ENCODE assay signal across 15 cellular contexts in the genomic region with DNA sequence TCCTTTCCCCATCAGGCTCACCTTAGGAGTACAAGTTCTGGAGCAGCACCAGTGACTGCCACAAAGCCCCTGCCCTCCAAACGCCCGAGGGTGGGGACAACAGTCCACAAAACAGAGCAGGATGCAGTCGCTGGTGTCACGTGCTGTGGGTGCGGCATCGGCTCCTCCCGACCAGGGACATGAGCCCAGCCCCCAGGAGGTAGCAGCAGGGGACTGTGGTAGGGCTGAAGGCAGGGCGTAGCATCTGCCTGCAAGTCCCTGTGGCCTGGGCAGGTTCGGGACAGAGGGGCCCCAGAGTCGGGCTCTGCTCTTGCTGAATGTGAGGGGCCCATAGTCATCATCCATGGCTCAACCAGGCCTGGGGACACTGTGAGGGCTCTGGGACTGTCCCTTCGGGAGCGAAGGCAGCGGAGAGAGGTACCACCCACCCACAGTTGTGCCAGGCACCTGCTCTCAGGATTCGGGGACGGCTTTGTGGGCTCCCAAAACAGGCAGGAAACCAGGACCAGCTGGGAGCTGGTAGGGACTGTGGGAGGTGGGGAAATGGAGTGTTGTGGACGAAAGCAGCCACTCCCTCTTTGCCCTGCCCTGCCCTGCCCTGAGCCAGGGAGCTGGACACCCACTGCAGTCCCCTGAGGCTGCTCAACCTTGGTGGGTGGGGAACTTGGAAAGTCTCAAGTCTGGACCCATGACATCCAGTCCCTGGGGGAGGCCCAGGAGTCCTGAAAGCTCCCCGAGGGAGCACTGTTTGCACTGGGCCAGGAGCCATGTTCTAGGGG.
"Had no signal": no experiment of that assay in that cellular context is flagged by ENCODE, and none has a peak within 500 bp of the region (broad histone marks: within the 10 kb centered on the region; RNA-seq: fewer than 3 reads in every experiment).

No MANE protein-coding gene starts in this region.

- H3K36me3 ChIP-seq: thoracic aorta had no signal

- H3K27me3 Mint-ChIP-seq: activated CD8-positive, alpha-beta memory T cell treated with anti-CD3 and anti-CD28 coated beads, Interleukin-2, amount 10 ng/mL, durations not matched to agents 7 days and 5 days; activated naive CD4-positive, alpha-beta T cell treated with anti-CD3 and anti-CD28 coated beads, Interleukin-2, amount 10 ng/mL, durations not matched to agents 7 days and 5 days; activated T-cell treated with anti-CD3 and anti-CD28 coated beads, Interleukin-2, amount 50 U/mL, for 24 hours; naive thymus-derived CD8-positive, alpha-beta T cell had no signal

- H3K27me3 ChIP-seq: neutrophil had no signal

- H3K27ac ChIP-seq: epithelial cell of prostate, neutrophil, thoracic aorta had no signal

- DNase-seq: activated CD4-positive, alpha-beta T cell treated with anti-CD3 and anti-CD28 coated beads, Interleukin-2, amount 50 U/mL, for 4 hours; activated CD4-positive, CD25-positive, alpha-beta regulatory T cell treated with anti-CD3 and anti-CD28 coated beads, Interleukin-2, amount 50 U/mL, for 72 hours; activated CD8-positive, alpha-beta memory T cell treated with anti-CD3 and anti-CD28 coated beads, Interleukin-2, amount 10 ng/mL, durations not matched to agents 7 days and 5 days; activated naive CD4-positive, alpha-beta T cell treated with anti-CD3 and anti-CD28 coated beads, Interleukin-2, amount 10 ng/mL, durations not matched to agents 7 days and 5 days; activated T-cell treated with anti-CD3 and anti-CD28 coated beads, Interleukin-2, amount 50 U/mL, for 24 hours; head of caudate nucleus; immature natural killer cell; left cardiac atrium; naive thymus-derived CD8-positive, alpha-beta T cell; stimulated activated CD4-positive, alpha-beta T cell treated with anti-CD3 and anti-CD28 coated beads, Interleukin-15, amount 100 ng/mL, for 24 hours; stimulated activated CD4-positive, alpha-beta T cell treated with anti-CD3 and anti-CD28 coated beads, Interleukin-4, amount 100 ng/mL, for 4 hours; T-helper 1 cell had no signal

- H3K4me1 Mint-ChIP-seq: activated CD8-positive, alpha-beta memory T cell treated with anti-CD3 and anti-CD28 coated beads, Interleukin-2, amount 10 ng/mL, durations not matched to agents 7 days and 5 days had no signal

- H3K4me3 ChIP-seq: thoracic aorta had no signal

- ATAC-seq: activated CD8-positive, alpha-beta memory T cell treated with anti-CD3 and anti-CD28 coated beads, Interleukin-2, amount 10 ng/mL, durations not matched to agents 7 days and 5 days; left cardiac atrium; naive thymus-derived CD8-positive, alpha-beta T cell had no signal

- H3K4me3 Mint-ChIP-seq: activated CD8-positive, alpha-beta memory T cell treated with anti-CD3 and anti-CD28 coated beads, Interleukin-2, amount 10 ng/mL, durations not matched to agents 7 days and 5 days; activated naive CD4-positive, alpha-beta T cell treated with anti-CD3 and anti-CD28 coated beads, Interleukin-2, amount 10 ng/mL, durations not matched to agents 7 days and 5 days; activated T-cell treated with anti-CD3 and anti-CD28 coated beads, Interleukin-2, amount 50 U/mL, for 24 hours; immature natural killer cell had no signal

- H3K27ac Mint-ChIP-seq: activated CD8-positive, alpha-beta memory T cell treated with anti-CD3 and anti-CD28 coated beads, Interleukin-2, amount 10 ng/mL, durations not matched to agents 7 days and 5 days; activated naive CD4-positive, alpha-beta T cell treated with anti-CD3 and anti-CD28 coated beads, Interleukin-2, amount 10 ng/mL, durations not matched to agents 7 days and 5 days; activated T-cell treated with anti-CD3 and anti-CD28 coated beads, Interleukin-2, amount 50 U/mL, for 24 hours; immature natural killer cell had no signal

- H3K9me3 ChIP-seq: neutrophil had no signal
